8 cellular contexts compared by ENCODE assay signal in the genomic region with DNA sequence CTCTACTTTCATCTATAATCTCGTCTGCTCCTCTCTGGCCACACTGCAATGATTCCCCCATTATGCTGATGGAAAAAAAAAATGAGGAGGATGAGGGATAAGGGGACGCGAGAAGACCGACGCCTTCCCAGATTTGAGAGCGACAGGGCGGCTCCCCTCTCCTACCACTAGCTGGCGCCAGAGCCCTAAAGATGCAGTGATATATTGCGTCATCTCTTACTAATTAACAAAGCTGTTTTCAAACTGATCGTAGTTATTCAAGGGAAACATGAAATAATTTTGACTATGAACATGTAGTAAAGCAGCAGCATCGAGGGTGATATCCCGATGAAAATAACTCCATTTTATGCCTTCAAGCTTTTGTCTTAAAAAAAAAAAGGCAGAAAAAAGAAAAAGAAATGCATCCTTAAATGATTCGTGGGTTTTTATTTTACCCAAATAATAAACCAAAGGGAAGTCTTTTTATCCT. TPM values are rescaled to one million over a fixed set of nuclear protein-coding genes. Genes with fewer than 3 reads are reported as not detected.
DNase-seq lines count a peak whose midpoint lies in the region; ATAC-seq lines count a peak whose summit lies in the region.

No MANE protein-coding gene starts in this region.

- H3K9me3 Mint-ChIP-seq in activated CD4-positive, alpha-beta memory T cell treated with anti-CD3 and anti-CD28 coated beads for 36 hours = no peaks in the 10 kb centered on the region
- no peaks in the 10 kb centered on the region for H3K9me3 Mint-ChIP-seq in memory B cell

- POLR2A ChIA-PET in activated CD4-positive, alpha-beta memory T cell treated with anti-CD3 and anti-CD28 coated beads for 36 hours (lab: Charles Lee) = interaction anchor here (0.6 to 2.9 kb wide), 9 partner anchors 16 to 318 kb away, joined by 3 to 17 read pairs (median 3); a partner anchor contains a TSS

- peaks cover 16% of the 10 kb centered on the region for H3K4me1 Mint-ChIP-seq in activated CD4-positive, alpha-beta memory T cell treated with anti-CD3 and anti-CD28 coated beads for 36 hours (ENCODE audit: low read depth)
- peaks cover 14% of the 10 kb centered on the region for H3K4me1 Mint-ChIP-seq in memory B cell

- H3K27ac Mint-ChIP-seq in activated CD4-positive, alpha-beta memory T cell treated with anti-CD3 and anti-CD28 coated beads for 36 hours = no peak overlapping the region
- H3K27ac Mint-ChIP-seq in memory B cell = no peak overlapping the region

- no peaks in the 10 kb centered on the region for H3K36me3 Mint-ChIP-seq in activated CD4-positive, alpha-beta memory T cell treated with anti-CD3 and anti-CD28 coated beads for 36 hours
- no peaks in the 10 kb centered on the region for H3K36me3 Mint-ChIP-seq in memory B cell

- no peak overlapping the region for H3K4me3 Mint-ChIP-seq in activated CD4-positive, alpha-beta memory T cell treated with anti-CD3 and anti-CD28 coated beads for 36 hours
- H3K4me3 Mint-ChIP-seq in memory B cell = no peak overlapping the region

- no peaks in the 10 kb centered on the region for H3K27me3 Mint-ChIP-seq in activated CD4-positive, alpha-beta memory T cell treated with anti-CD3 and anti-CD28 coated beads for 36 hours
- H3K27me3 Mint-ChIP-seq in memory B cell = no peaks in the 10 kb centered on the region

- CTCF ChIA-PET in activated CD4-positive, alpha-beta memory T cell treated with anti-CD3 and anti-CD28 coated beads for 36 hours (lab: Charles Lee) = interaction anchor here (0.5 to 7.3 kb wide), 72 partner anchors 10 to 1038 kb away, joined by 3 to 111 read pairs (median 5); a partner anchor contains a TSS

- DNase-seq in Ammon's horn (ENCODE audit: low spot score) (peak; percentile 94), GM19238 (ENCODE audit: insufficient read length, low spot score) (peak; percentile 12), NCI-H748 treated with DMSO at 0.1 percent for 48 hours (lab: John Stamatoyannopoulos, UW) (peak; percentile 95), memory B cell (ENCODE audit: low spot score in 2 of 2) (peak; percentile 72 to 85)
- DNase-seq in activated CD4-positive, alpha-beta memory T cell treated with anti-CD3 and anti-CD28 coated beads for 36 hours = peak; percentile 86
- peak; percentile 77 for DNase-seq in effector CD8-positive, alpha-beta T cell (lab: John Stamatoyannopoulos, UW)
- DNase-seq in stimulated activated CD4-positive, alpha-beta T cell treated with anti-CD3 and anti-CD28 coated beads, TNF-alpha, amount 100 ng/mL, for 48 hours (ENCODE audit: low read depth in 3 of 3) = peak; percentile 46 to 76 (median 70)

- ATAC-seq in HG03469 (IDR thresholded peaks at IDR 0.05; ENCODE audit: unreplicated experiment) = peak; percentile 36
- peak; percentile 60 for ATAC-seq in memory B cell (ENCODE audit: low read depth)

- intact Hi-C loops in activated CD4-positive, alpha-beta memory T cell treated with anti-CD3 and anti-CD28 coated beads for 36 hours (cut with micrococcal nuclease) = loop anchor here (1.0 to 10.0 kb wide), 9 partner anchors 99 to 950 kb away; a partner anchor contains a TSS

RNA-seq across cellular contexts. Expression of a gene that starts 48.0 kb away (rescaled TPM):
- total RNA-seq in activated CD4-positive, alpha-beta memory T cell treated with anti-CD3 and anti-CD28 coated beads for 36 hours = 100 to 1,000 TPM; 303 to 311 TPM

Comparison
In these comparisons a context has a peak if more than half of its experiments do, and no peak if none do; other contexts are left out.
1. Peak in every context shown above with its lines: DNase-seq and ATAC-seq.
2. DNase-seq: peak in every context shown above with its lines; median percentile 95 in NCI-H748 treated with DMSO at 0.1 percent for 48 hours; 94 in Ammon's horn; 86 in activated CD4-positive, alpha-beta memory T cell treated with anti-CD3 and anti-CD28 coated beads for 36 hours; 78 in memory B cell; 77 in effector CD8-positive, alpha-beta T cell; 70 in stimulated activated CD4-positive, alpha-beta T cell treated with anti-CD3 and anti-CD28 coated beads, TNF-alpha, amount 100 ng/mL, for 48 hours; 12 in GM19238.